ENCODE assay signal across 23 cellular contexts in genomic region chr21:33645730-33646129, GRCh38.
"Had no signal": no experiment of that assay in that cellular context is flagged by ENCODE, and none has a peak within 500 bp of the region (broad histone marks: within the 10 kb centered on the region; RNA-seq: fewer than 3 reads in every experiment).

No MANE protein-coding gene starts in this region.

- H3K27me3 ChIP-seq: colonic mucosa, gastroesophageal sphincter, heart left ventricle, upper lobe of left lung had no signal

- H3K9ac ChIP-seq: parathyroid adenoma had no signal

- H3K27ac Mint-ChIP-seq: activated CD4-positive, alpha-beta memory T cell treated with anti-CD3 and anti-CD28 coated beads for 36 hours; activated naive CD8-positive, alpha-beta T cell treated with anti-CD3 and anti-CD28 coated beads for 36 hours; activated T-helper 17 cell treated with anti-CD3 and anti-CD28 coated beads, Interleukin-2, amount 50 U/mL, for 72 hours; naive thymus-derived CD4-positive, alpha-beta T cell; stimulated activated naive CD8-positive, alpha-beta T cell treated with anti-CD3 and anti-CD28 coated beads, Interleukin-15, amount 100 ng/mL, for 72 hours had no signal

- H3K4me1 ChIP-seq: parathyroid adenoma had no signal

- H3K4me3 ChIP-seq: colonic mucosa, gastroesophageal sphincter, heart left ventricle, left ventricle myocardium inferior, mucosa of descending colon, smooth muscle cell, upper lobe of left lung had no signal

- H3K4me3 Mint-ChIP-seq: activated CD4-positive, alpha-beta memory T cell treated with anti-CD3 and anti-CD28 coated beads for 36 hours; activated naive CD8-positive, alpha-beta T cell treated with anti-CD3 and anti-CD28 coated beads for 36 hours; activated T-helper 17 cell treated with anti-CD3 and anti-CD28 coated beads, Interleukin-2, amount 50 U/mL, for 72 hours; naive thymus-derived CD4-positive, alpha-beta T cell; stimulated activated naive CD8-positive, alpha-beta T cell treated with anti-CD3 and anti-CD28 coated beads, Interleukin-15, amount 100 ng/mL, for 72 hours had no signal

- H3K9me3 ChIP-seq: colonic mucosa, gastroesophageal sphincter, heart left ventricle, left ventricle myocardium inferior, mucosa of descending colon, upper lobe of left lung had no signal

- H3K36me3 Mint-ChIP-seq: activated CD4-positive, alpha-beta memory T cell treated with anti-CD3 and anti-CD28 coated beads for 36 hours; activated naive CD8-positive, alpha-beta T cell treated with anti-CD3 and anti-CD28 coated beads for 36 hours; WTC11 had no signal

- H2AFZ ChIP-seq: parathyroid adenoma had no signal

- DNase-seq: activated CD4-positive, alpha-beta memory T cell treated with anti-CD3 and anti-CD28 coated beads for 36 hours; activated CD4-positive, alpha-beta T cell treated with anti-CD3 and anti-CD28 coated beads for 4 hours; activated naive CD4-positive, alpha-beta T cell; activated naive CD8-positive, alpha-beta T cell treated with anti-CD3 and anti-CD28 coated beads for 36 hours; activated T-cell treated with anti-CD3 and anti-CD28 coated beads, Interleukin-2, amount 50 U/mL, for 1 hour; amniotic stem cell; central memory CD4-positive, alpha-beta T cell; colonic mucosa; heart left ventricle; kidney glomerular epithelial cell; left ventricle myocardium inferior; mucosa of descending colon; naive thymus-derived CD4-positive, alpha-beta T cell; stimulated activated CD4-positive, alpha-beta T cell treated with anti-CD3 and anti-CD28 coated beads, Interleukin-4, amount 100 ng/mL, for 1 hour; stimulated activated naive CD8-positive, alpha-beta T cell treated with anti-CD3 and anti-CD28 coated beads, Interleukin-15, amount 100 ng/mL, for 72 hours; upper lobe of left lung had no signal

- H3K4me2 ChIP-seq: smooth muscle cell had no signal

- ATAC-seq: activated T-helper 17 cell treated with anti-CD3 and anti-CD28 coated beads, Interleukin-2, amount 50 U/mL, for 72 hours; esophagus mucosa; gastroesophageal sphincter; heart left ventricle; mucosa of descending colon; naive thymus-derived CD4-positive, alpha-beta T cell; sciatic nerve; stimulated activated naive CD8-positive, alpha-beta T cell treated with anti-CD3 and anti-CD28 coated beads, Interleukin-15, amount 100 ng/mL, for 72 hours; WTC11 had no signal

- H3K9me3 Mint-ChIP-seq: activated CD4-positive, alpha-beta memory T cell treated with anti-CD3 and anti-CD28 coated beads for 36 hours; activated naive CD8-positive, alpha-beta T cell treated with anti-CD3 and anti-CD28 coated beads for 36 hours; activated T-helper 17 cell treated with anti-CD3 and anti-CD28 coated beads, Interleukin-2, amount 50 U/mL, for 72 hours; naive thymus-derived CD4-positive, alpha-beta T cell; stimulated activated naive CD8-positive, alpha-beta T cell treated with anti-CD3 and anti-CD28 coated beads, Interleukin-15, amount 100 ng/mL, for 72 hours; WTC11 had no signal

- H3K36me3 ChIP-seq: colonic mucosa, gastroesophageal sphincter, heart left ventricle, left ventricle myocardium inferior, upper lobe of left lung had no signal

- H3K27ac ChIP-seq: colonic mucosa, parathyroid adenoma had no signal
